In the genomic region with DNA sequence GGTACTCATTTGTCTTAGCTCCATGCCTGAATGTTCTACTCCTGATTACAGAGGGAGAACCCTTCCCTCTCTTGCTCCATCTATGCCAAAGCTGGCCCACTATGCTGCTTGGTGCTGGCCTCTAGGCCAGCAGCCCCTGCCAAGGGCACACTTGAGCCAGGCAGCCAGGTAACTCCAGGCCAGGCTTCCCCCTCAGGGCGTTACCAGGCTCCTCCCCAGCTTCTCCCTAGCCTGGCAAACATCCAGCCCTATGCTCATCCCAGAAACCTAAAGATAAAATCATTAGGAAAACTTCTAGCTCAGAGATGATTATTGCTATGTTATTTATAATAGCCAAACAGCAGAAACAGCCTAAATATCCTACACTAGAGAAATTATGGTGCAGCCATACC, we compare ENCODE assay signal across 16 cellular contexts.
A peak's percentile ranks its signal among the peaks of the same experiment; 100 is the strongest.
DNase-seq lines count a peak whose midpoint lies in the region; ATAC-seq and TF ChIP-seq lines count a peak whose summit lies in the region.
"Had no signal": no experiment of that assay in that cellular context is flagged by ENCODE, and none has a peak within 500 bp of the region (broad histone marks: within the 10 kb centered on the region; RNA-seq: fewer than 3 reads in every experiment).

No MANE protein-coding gene starts in this region.

- H3K27me3 ChIP-seq in MG63 = no peaks in the 10 kb centered on the region
- no peaks in the 10 kb centered on the region for H3K27me3 ChIP-seq in RWPE2 (ENCODE audit: insufficient read depth, poor library complexity, severe bottlenecking)
- H3K27me3 ChIP-seq: thyroid gland had no signal

- H3K9me3 ChIP-seq in MG63 (no peaks in the 10 kb centered on the region), RWPE2 (ENCODE audit: severe bottlenecking) (no peaks in the 10 kb centered on the region)
- H3K9me3 ChIP-seq: thyroid gland had no signal

- no peaks in the 10 kb centered on the region for H3K36me3 Mint-ChIP-seq in activated CD4-positive, alpha-beta T cell treated with anti-CD3 and anti-CD28 coated beads, Interleukin-2, amount 10 ng/mL, durations not matched to agents 7 days and 5 days (ENCODE audit: low read depth)
- H3K36me3 Mint-ChIP-seq: activated CD4-positive, alpha-beta memory T cell treated with anti-CD3 and anti-CD28 coated beads for 36 hours had no signal

- peak; percentile 42; the same call in 2 of the 3 replicates for ATAC-seq in RWPE2 (ENCODE audit: low read depth)
- peak; percentile 80 for ATAC-seq in left lobe of liver
- no peak for ATAC-seq in HG02759 (IDR thresholded peaks at IDR 0.05; ENCODE audit: unreplicated experiment)
- no peak for ATAC-seq in GM19395 (IDR thresholded peaks at IDR 0.05; ENCODE audit: unreplicated experiment)

- no peaks in the 10 kb centered on the region for H3K4me1 Mint-ChIP-seq in activated CD4-positive, alpha-beta T cell treated with anti-CD3 and anti-CD28 coated beads, Interleukin-2, amount 10 ng/mL, durations not matched to agents 7 days and 5 days

- no peaks in the 10 kb centered on the region for H3K9me3 Mint-ChIP-seq in activated CD4-positive, alpha-beta T cell treated with anti-CD3 and anti-CD28 coated beads, Interleukin-2, amount 10 ng/mL, durations not matched to agents 7 days and 5 days
- H3K9me3 Mint-ChIP-seq: activated CD4-positive, alpha-beta memory T cell treated with anti-CD3 and anti-CD28 coated beads for 36 hours had no signal

- H3K36me3 ChIP-seq in MG63 = no peaks in the 10 kb centered on the region
- H3K36me3 ChIP-seq in RWPE2 (ENCODE audit: low read depth) = no peaks in the 10 kb centered on the region
- H3K36me3 ChIP-seq: thyroid gland had no signal

- H3K4me3 ChIP-seq in MG63 (no peak overlapping the region), RWPE2 (ENCODE audit: severe bottlenecking) (no peak overlapping the region)
- H3K4me3 ChIP-seq: thyroid gland had no signal

- POLR2A ChIA-PET in activated CD4-positive, alpha-beta T cell treated with anti-CD3 and anti-CD28 coated beads, Interleukin-2, amount 10 ng/mL, durations not matched to agents 7 days and 5 days (lab: Charles Lee) = interaction anchor here (0.6 kb wide), 1 partner anchor 1156 kb away, joined by 4 read pairs; no protein-coding TSS in a partner anchor

- peaks cover 4% of the 10 kb centered on the region for H3K27me3 Mint-ChIP-seq in activated CD4-positive, alpha-beta T cell treated with anti-CD3 and anti-CD28 coated beads, Interleukin-2, amount 10 ng/mL, durations not matched to agents 7 days and 5 days
- H3K27me3 Mint-ChIP-seq: activated CD4-positive, alpha-beta memory T cell treated with anti-CD3 and anti-CD28 coated beads for 36 hours had no signal

- peaks cover 41% of the 10 kb centered on the region for H3K4me1 ChIP-seq in RWPE2 (ENCODE audit: insufficient read depth, poor library complexity, severe bottlenecking)

- peak; percentile 34 for DNase-seq in MG63
- no peak for DNase-seq in RWPE2 (ENCODE audit: low spot score)
- peak; percentile 79 for DNase-seq in left lobe of liver (ENCODE audit: low spot score)
- no peak for DNase-seq in amygdala (lab: John Stamatoyannopoulos, UW)
- no peak for DNase-seq in activated CD4-positive, alpha-beta T cell treated with anti-CD3 and anti-CD28 coated beads, Interleukin-2, amount 10 ng/mL, durations not matched to agents 7 days and 5 days
- DNase-seq: activated CD4-positive, alpha-beta memory T cell treated with anti-CD3 and anti-CD28 coated beads for 36 hours; DMS153; MM.1S; NCI-H526 treated with DMSO at 0.1 percent for 48 hours; SHP77; stimulated activated CD4-positive, alpha-beta T cell treated with anti-CD3 and anti-CD28 coated beads, Interleukin-15, amount 100 ng/mL, for 24 hours had no signal

- peak overlapping the region; percentile 40 for H3K27ac ChIP-seq in C4-2B
- peak overlapping the region; percentile 51 for H3K27ac ChIP-seq in RWPE2 (ENCODE audit: poor library complexity, severe bottlenecking)
- H3K27ac ChIP-seq: parathyroid adenoma, thyroid gland had no signal

- TF ChIP-seq CTCF in C4-2B (conservative IDR thresholded peaks at IDR 0.05) (no peak), RWPE2 (IDR thresholded peaks at IDR 0.05; ENCODE audit: poor library complexity, severe bottlenecking) (no peak)

- H3K27ac Mint-ChIP-seq in activated CD4-positive, alpha-beta T cell treated with anti-CD3 and anti-CD28 coated beads, Interleukin-2, amount 10 ng/mL, durations not matched to agents 7 days and 5 days = no peak overlapping the region
- H3K27ac Mint-ChIP-seq: activated CD4-positive, alpha-beta memory T cell treated with anti-CD3 and anti-CD28 coated beads for 36 hours had no signal

- H3K4me3 Mint-ChIP-seq in activated CD4-positive, alpha-beta T cell treated with anti-CD3 and anti-CD28 coated beads, Interleukin-2, amount 10 ng/mL, durations not matched to agents 7 days and 5 days = no peak overlapping the region
- H3K4me3 Mint-ChIP-seq: activated CD4-positive, alpha-beta memory T cell treated with anti-CD3 and anti-CD28 coated beads for 36 hours had no signal

- CTCF ChIA-PET in activated CD4-positive, alpha-beta T cell treated with anti-CD3 and anti-CD28 coated beads, Interleukin-2, amount 10 ng/mL, durations not matched to agents 7 days and 5 days (lab: Charles Lee) = interaction anchor here (1.2 kb wide), 1 partner anchor 36 kb away, joined by 3 read pairs; no protein-coding TSS in a partner anchor

Comparison
In these comparisons a context has a peak if more than half of its experiments do, and no peak if none do; other contexts are left out.
1. DNase-seq: peak in MG63 (single experiment) and left lobe of liver (single experiment); none in RWPE2 (single experiment), amygdala (0 of 56) and activated CD4-positive, alpha-beta T cell treated with anti-CD3 and anti-CD28 coated beads, Interleukin-2, amount 10 ng/mL, durations not matched to agents 7 days and 5 days (single experiment).
2. ATAC-seq: peak in RWPE2 (single experiment) and left lobe of liver (single experiment); none in HG02759 (single experiment) and GM19395 (single experiment).